ENCODE assay signal across 8 cellular contexts in genomic region chr9:5976668-5977397, GRCh38. TPM values are rescaled to one million over a fixed set of nuclear protein-coding genes. Genes with fewer than 3 reads are reported as not detected.
DNase-seq lines count a peak whose midpoint lies in the region; ATAC-seq and TF ChIP-seq lines count a peak whose summit lies in the region.

No MANE protein-coding gene starts in this region.

- intact Hi-C loops in body of pancreas (cut with DNase I): no loop called here

- peaks cover 25% of the 10 kb centered on the region for H3K36me3 Mint-ChIP-seq in osteocyte (ENCODE audit: unreplicated experiment)
- peaks cover 51% of the 10 kb centered on the region for H3K36me3 Mint-ChIP-seq in mesothelial cell of epicardium

- 44 to 65% methylated on average over 2 of the region's 2 CpGs for WGBS in body of pancreas, 2 donors

- TF ChIP-seq CTCF in body of pancreas (IDR thresholded peaks at IDR 0.05): no peak
- peak; percentile 12 for TF ChIP-seq CTCF in osteocyte (IDR thresholded peaks at IDR 0.05)
- TF ChIP-seq CTCF in mesothelial cell of epicardium (IDR thresholded peaks at IDR 0.05; ENCODE audit: unreplicated experiment): no peak

- peaks cover 16% of the 10 kb centered on the region for H3K4me1 Mint-ChIP-seq in osteocyte (ENCODE audit: unreplicated experiment)
- no peaks in the 10 kb centered on the region for H3K4me1 Mint-ChIP-seq in mesothelial cell of epicardium

- H3K9me3 Mint-ChIP-seq in osteocyte (ENCODE audit: unreplicated experiment): peaks cover 5% of the 10 kb centered on the region
- H3K9me3 Mint-ChIP-seq in mesothelial cell of epicardium: peaks cover 32% of the 10 kb centered on the region

- no peak overlapping the region for H3K27ac Mint-ChIP-seq in osteocyte (ENCODE audit: unreplicated experiment)
- no peak overlapping the region for H3K27ac Mint-ChIP-seq in mesothelial cell of epicardium

- peaks cover 12% of the 10 kb centered on the region for H3K4me1 ChIP-seq in body of pancreas

- peak overlapping the region in 1 of 4 donors; percentile 19 for H3K27ac ChIP-seq in body of pancreas

- H3K27me3 Mint-ChIP-seq in osteocyte (ENCODE audit: unreplicated experiment): no peaks in the 10 kb centered on the region
- H3K27me3 Mint-ChIP-seq in mesothelial cell of epicardium (ENCODE audit: low read depth): no peaks in the 10 kb centered on the region

- no peaks in the 10 kb centered on the region for H3K27me3 ChIP-seq in body of pancreas

- H3K4me3 ChIP-seq in body of pancreas: no peak overlapping the region

- no peak overlapping the region for H3K4me3 Mint-ChIP-seq in osteocyte (ENCODE audit: unreplicated experiment)
- no peak overlapping the region for H3K4me3 Mint-ChIP-seq in mesothelial cell of epicardium

- TF ChIP-seq POLR2A in body of pancreas (IDR thresholded peaks at IDR 0.05): no peak

- peak; percentile 11 for DNase-seq in GM19238 (ENCODE audit: insufficient read length, low spot score)
- DNase-seq in body of pancreas: no peak
- no peak for DNase-seq in osteocyte (ENCODE audit: extremely low spot score, unreplicated experiment)
- DNase-seq in amygdala (lab: John Stamatoyannopoulos, UW): no peak
- no peak for DNase-seq in NCI-H2107 (lab: John Stamatoyannopoulos, UW)
- DNase-seq in mesothelial cell of epicardium (ENCODE audit: low spot score in 2 of 2, unreplicated experiment in 2 of 2): no peak
- DNase-seq in NOMO-1 treated with DMSO at 0.1 percent for 48 hours (lab: John Stamatoyannopoulos, UW; ENCODE audit: unreplicated experiment): no peak

- no peaks in the 10 kb centered on the region for H3K36me3 ChIP-seq in body of pancreas (replicated peaks in 1 of 2; ENCODE audit: insufficient read depth in 1 of 2, low read depth in 2 of 2)

- no peaks in the 10 kb centered on the region for H3K9me3 ChIP-seq in body of pancreas

- ATAC-seq in HG03108 (IDR thresholded peaks at IDR 0.05; ENCODE audit: unreplicated experiment) (peak; percentile 66), body of pancreas (peak; percentile 18)

RNA-seq across cellular contexts. Expression of gene RANBP6, which starts 38.6 kb away (rescaled TPM):
- total RNA-seq in body of pancreas (10 to 100 TPM in 1 of 2 donors, 1 to 10 TPM in 1; 6.6 to 11.4 TPM), osteocyte (16.4 and 18.1 TPM in 2 replicates), mesothelial cell of epicardium (20.5 to 22.0 TPM (median 20.5 TPM) in 3 replicates)
